In genomic region chr9:128152133-128152780, GRCh38 we compare ENCODE assay signal across 1 cellular context.
TF ChIP-seq lines count a peak whose summit lies in the region.

No MANE protein-coding gene starts in this region.

TF ChIP-seq in HepG2, 621 proteins besides CTCF, POLR2A, EP300 and RAD21:
- TF ChIP-seq, protein P1, sequence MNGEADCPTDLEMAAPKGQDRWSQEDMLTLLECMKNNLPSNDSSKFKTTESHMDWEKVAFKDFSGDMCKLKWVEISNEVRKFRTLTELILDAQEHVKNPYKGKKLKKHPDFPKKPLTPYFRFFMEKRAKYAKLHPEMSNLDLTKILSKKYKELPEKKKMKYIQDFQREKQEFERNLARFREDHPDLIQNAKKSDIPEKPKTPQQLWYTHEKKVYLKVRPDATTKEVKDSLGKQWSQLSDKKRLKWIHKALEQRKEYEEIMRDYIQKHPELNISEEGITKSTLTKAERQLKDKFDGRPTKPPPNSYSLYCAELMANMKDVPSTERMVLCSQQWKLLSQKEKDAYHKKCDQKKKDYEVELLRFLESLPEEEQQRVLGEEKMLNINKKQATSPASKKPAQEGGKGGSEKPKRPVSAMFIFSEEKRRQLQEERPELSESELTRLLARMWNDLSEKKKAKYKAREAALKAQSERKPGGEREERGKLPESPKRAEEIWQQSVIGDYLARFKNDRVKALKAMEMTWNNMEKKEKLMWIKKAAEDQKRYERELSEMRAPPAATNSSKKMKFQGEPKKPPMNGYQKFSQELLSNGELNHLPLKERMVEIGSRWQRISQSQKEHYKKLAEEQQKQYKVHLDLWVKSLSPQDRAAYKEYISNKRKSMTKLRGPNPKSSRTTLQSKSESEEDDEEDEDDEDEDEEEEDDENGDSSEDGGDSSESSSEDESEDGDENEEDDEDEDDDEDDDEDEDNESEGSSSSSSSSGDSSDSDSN (CRISPR knock-in tag; IDR thresholded peaks at IDR 0.05), result no peak
- TF ChIP-seq ATAD3A (CRISPR knock-in tag; IDR thresholded peaks at IDR 0.05) (no peak), ZNF136 (CRISPR knock-in tag; IDR thresholded peaks at IDR 0.05; ENCODE audit: low read depth) (no peak), BRD4 (CRISPR knock-in tag; IDR thresholded peaks at IDR 0.05) (no peak), ZNF367 (CRISPR knock-in tag; IDR thresholded peaks at IDR 0.05; ENCODE audit: borderline replicate concordance) (no peak), ZBTB26 (CRISPR knock-in tag; IDR thresholded peaks at IDR 0.05; ENCODE audit: borderline replicate concordance) (no peak), ZNF747 (CRISPR knock-in tag; IDR thresholded peaks at IDR 0.05; ENCODE audit: borderline replicate concordance) (no peak), GATAD1 (CRISPR knock-in tag; IDR thresholded peaks at IDR 0.05) (no peak), ZNF546 (CRISPR knock-in tag; conservative IDR thresholded peaks at IDR 0.05) (no peak), MAFF (IDR thresholded peaks at IDR 0.05; ENCODE audit: low read depth, low read length) (no peak), ELK4 (CRISPR knock-in tag; IDR thresholded peaks at IDR 0.05; ENCODE audit: borderline replicate concordance) (no peak)
- TF ChIP-seq, protein P2, sequence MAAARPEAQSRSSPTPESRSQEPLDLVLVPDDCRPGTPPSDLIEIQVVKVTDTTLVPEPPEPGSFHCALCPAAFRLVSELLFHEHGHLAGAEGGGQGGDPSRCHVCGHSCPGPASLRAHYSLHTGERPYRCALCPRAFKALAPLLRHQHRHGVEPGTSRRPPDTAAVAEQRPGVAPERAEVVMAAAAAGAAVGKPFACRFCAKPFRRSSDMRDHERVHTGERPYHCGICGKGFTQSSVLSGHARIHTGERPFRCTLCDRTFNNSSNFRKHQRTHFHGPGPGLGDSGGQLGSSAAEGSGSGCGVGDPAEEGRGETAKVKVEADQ (CRISPR knock-in tag; IDR thresholded peaks at IDR 0.05; ENCODE audit: borderline replicate concordance), result no peak
